18 cellular contexts compared by ENCODE assay signal in genomic region chr11:69910519-69911309, GRCh38.
DNase-seq lines count a peak whose midpoint lies in the region; ATAC-seq and TF ChIP-seq lines count a peak whose summit lies in the region.
"Had no signal": no experiment of that assay in that cellular context is flagged by ENCODE, and none has a peak within 500 bp of the region (broad histone marks: within the 10 kb centered on the region; RNA-seq: fewer than 3 reads in every experiment).

No MANE protein-coding gene starts in this region.

- ATAC-seq in natural killer cell treated with Interleukin-12 subunit alpha and Interleukin-12 subunit beta and Interleukin-15 and Interleukin-18, amount 100 ng/mL, for 72 hours, result no peak
- ATAC-seq in natural killer cell (no peak), aorta (ENCODE audit: low FRiP score) (no peak), GM19455 (IDR thresholded peaks at IDR 0.05; ENCODE audit: unreplicated experiment) (no peak), GM19467 (IDR thresholded peaks at IDR 0.05; ENCODE audit: unreplicated experiment) (no peak)
- ATAC-seq: PC-3 had no signal

- no peaks in the 10 kb centered on the region for H3K4me1 ChIP-seq in neural progenitor cell
- H3K4me1 ChIP-seq in aorta (ENCODE audit: control insufficient read depth in 1 of 2, insufficient read depth in 2 of 2, low read length in 2 of 2), result no peaks in the 10 kb centered on the region

- H3K4me2 ChIP-seq in neural progenitor cell, result no peak overlapping the region
- H3K4me2 ChIP-seq: A549 had no signal

- H3K9me3 ChIP-seq in neural progenitor cell (ENCODE audit: low read depth) (no peaks in the 10 kb centered on the region), aorta (ENCODE audit: control insufficient read depth, low read length) (no peaks in the 10 kb centered on the region)
- H3K9me3 ChIP-seq: A549 had no signal

- H3K36me3 Mint-ChIP-seq in natural killer cell treated with Interleukin-12 subunit alpha and Interleukin-12 subunit beta and Interleukin-15 and Interleukin-18, amount 100 ng/mL, for 72 hours, result no peaks in the 10 kb centered on the region
- no peaks in the 10 kb centered on the region for H3K36me3 Mint-ChIP-seq in natural killer cell
- no peaks in the 10 kb centered on the region for H3K36me3 Mint-ChIP-seq in chondrocyte (ENCODE audit: low read depth)
- no peaks in the 10 kb centered on the region for H3K36me3 Mint-ChIP-seq in neural progenitor cell

- H3K4me3 ChIP-seq in neural progenitor cell (no peak overlapping the region), aorta (ENCODE audit: low read length in 2 of 2) (no peak overlapping the region)
- H3K4me3 ChIP-seq: A549 had no signal

- peaks cover 0 to 2% of the 10 kb centered on the region in 2 donors for H3K4me1 Mint-ChIP-seq in natural killer cell treated with Interleukin-12 subunit alpha and Interleukin-12 subunit beta and Interleukin-15 and Interleukin-18, amount 100 ng/mL, for 72 hours (ENCODE audit: low read depth in 2 of 2)
- H3K4me1 Mint-ChIP-seq in natural killer cell (peaks cover 0 to 5% of the 10 kb centered on the region in 2 donors), chondrocyte (ENCODE audit: low read depth) (peaks cover 9% of the 10 kb centered on the region), neural progenitor cell (no peaks in the 10 kb centered on the region)

- H3K27me3 Mint-ChIP-seq in natural killer cell treated with Interleukin-12 subunit alpha and Interleukin-12 subunit beta and Interleukin-15 and Interleukin-18, amount 100 ng/mL, for 72 hours, result peaks cover 6 to 12% of the 10 kb centered on the region in 2 donors
- peaks cover 0 to 14% of the 10 kb centered on the region in 2 donors for H3K27me3 Mint-ChIP-seq in natural killer cell (ENCODE audit: low read depth in 2 of 2)
- peaks cover 14% of the 10 kb centered on the region for H3K27me3 Mint-ChIP-seq in chondrocyte (ENCODE audit: low read depth)
- peaks cover 21% of the 10 kb centered on the region for H3K27me3 Mint-ChIP-seq in neural progenitor cell (ENCODE audit: insufficient read depth, low read depth)

- intact Hi-C loops in natural killer cell (cut with micrococcal nuclease) (loop anchor here (2.0 to 10.0 kb wide), 2 partner anchors 286 to 564 kb away; no protein-coding TSS in a partner anchor), aorta (cut with DNase I) (loop anchor here (2.0 to 10.0 kb wide), 3 partner anchors 194 to 286 kb away; no protein-coding TSS in a partner anchor)

- peaks cover 2% of the 10 kb centered on the region for H3K27me3 ChIP-seq in neural progenitor cell
- no peaks in the 10 kb centered on the region for H3K27me3 ChIP-seq in aorta (ENCODE audit: control insufficient read depth in 1 of 2, insufficient read depth in 2 of 2, low read length in 1 of 2)

- H3K9me3 Mint-ChIP-seq in natural killer cell treated with Interleukin-12 subunit alpha and Interleukin-12 subunit beta and Interleukin-15 and Interleukin-18, amount 100 ng/mL, for 72 hours, result no peaks in the 10 kb centered on the region
- H3K9me3 Mint-ChIP-seq in natural killer cell (no peaks in the 10 kb centered on the region), chondrocyte (ENCODE audit: low read depth) (no peaks in the 10 kb centered on the region), neural progenitor cell (no peaks in the 10 kb centered on the region)
- H3K9me3 Mint-ChIP-seq: HFFc6 had no signal

- DNase-seq in natural killer cell treated with Interleukin-12 subunit alpha and Interleukin-12 subunit beta and Interleukin-15 and Interleukin-18, amount 100 ng/mL, for 72 hours (ENCODE audit: low spot score), result peak; percentile 57
- DNase-seq in natural killer cell (no peak), chondrocyte (ENCODE audit: low spot score) (peak; percentile 77), neural progenitor cell (ENCODE audit: low spot score) (no peak), aorta (peak; percentile 30 to 57)
- DNase-seq in activated CD4-positive, alpha-beta T cell treated with anti-CD3 and anti-CD28 coated beads for 1 hour, result no peak
- DNase-seq: COR-L47; DMS153; EL; HFFc6; NCI-H1417; NCI-H187 treated with DMSO at 0.1 percent for 48 hours; NCI-H446 treated with DMSO at 0.1 percent for 48 hours; NK-92 treated with Interleukin-12 subunit alpha and Interleukin-12 subunit beta, amount 100 ng/mL, for 24 hours had no signal

- H3K27ac ChIP-seq in neural progenitor cell (no peak overlapping the region), aorta (ENCODE audit: low read depth in 1 of 2, low read length in 2 of 2) (no peak overlapping the region)

- 47 to 71% methylated on average over 11 to 17 of the region's 17 CpGs for WGBS in aorta, 2 donors

- H3F3A ChIP-seq in neural progenitor cell (ENCODE audit: low read depth), result no peaks in the 10 kb centered on the region

- no peak overlapping the region for H2AFZ ChIP-seq in neural progenitor cell (replicated peaks)

- no peak overlapping the region for H3K4me3 Mint-ChIP-seq in natural killer cell treated with Interleukin-12 subunit alpha and Interleukin-12 subunit beta and Interleukin-15 and Interleukin-18, amount 100 ng/mL, for 72 hours
- H3K4me3 Mint-ChIP-seq in natural killer cell, result no peak overlapping the region
- no peak overlapping the region for H3K4me3 Mint-ChIP-seq in chondrocyte (ENCODE audit: unreplicated experiment)
- H3K4me3 Mint-ChIP-seq in neural progenitor cell, result no peak overlapping the region
- H3K4me3 Mint-ChIP-seq: HFFc6 had no signal

- no peaks in the 10 kb centered on the region for H3K36me3 ChIP-seq in neural progenitor cell
- H3K36me3 ChIP-seq in aorta (ENCODE audit: control insufficient read depth in 1 of 2, insufficient read depth in 2 of 2, low read length in 1 of 2), result no peaks in the 10 kb centered on the region

- no peak overlapping the region for H3K27ac Mint-ChIP-seq in natural killer cell treated with Interleukin-12 subunit alpha and Interleukin-12 subunit beta and Interleukin-15 and Interleukin-18, amount 100 ng/mL, for 72 hours
- H3K27ac Mint-ChIP-seq in natural killer cell (no peak overlapping the region), chondrocyte (ENCODE audit: unreplicated experiment) (no peak overlapping the region), neural progenitor cell (peak overlapping the region; percentile 78)
- H3K27ac Mint-ChIP-seq: HFFc6 had no signal

- H3K9ac ChIP-seq in neural progenitor cell, result no peak overlapping the region

- no peak for TF ChIP-seq CTCF in natural killer cell (IDR thresholded peaks at IDR 0.05)
- TF ChIP-seq CTCF in chondrocyte (IDR thresholded peaks at IDR 0.05), result no peak
- no peak for TF ChIP-seq CTCF in neural progenitor cell (IDR thresholded peaks at IDR 0.05)

- H4K20me1 ChIP-seq in neural progenitor cell (ENCODE audit: low read depth), result no peaks in the 10 kb centered on the region

- H3K79me2 ChIP-seq in neural progenitor cell (ENCODE audit: low read depth), result no peaks in the 10 kb centered on the region

Comparison
In these comparisons a context has a peak if more than half of its experiments do, and no peak if none do; other contexts are left out.
1. DNase-seq: peak in natural killer cell treated with Interleukin-12 subunit alpha and Interleukin-12 subunit beta and Interleukin-15 and Interleukin-18, amount 100 ng/mL, for 72 hours (single experiment), chondrocyte (single experiment) and aorta (2 of 2); none in natural killer cell (single experiment), neural progenitor cell (single experiment) and activated CD4-positive, alpha-beta T cell treated with anti-CD3 and anti-CD28 coated beads for 1 hour (single experiment).